Comparison of ENCODE assay signal across 13 cellular contexts in the genomic region with DNA sequence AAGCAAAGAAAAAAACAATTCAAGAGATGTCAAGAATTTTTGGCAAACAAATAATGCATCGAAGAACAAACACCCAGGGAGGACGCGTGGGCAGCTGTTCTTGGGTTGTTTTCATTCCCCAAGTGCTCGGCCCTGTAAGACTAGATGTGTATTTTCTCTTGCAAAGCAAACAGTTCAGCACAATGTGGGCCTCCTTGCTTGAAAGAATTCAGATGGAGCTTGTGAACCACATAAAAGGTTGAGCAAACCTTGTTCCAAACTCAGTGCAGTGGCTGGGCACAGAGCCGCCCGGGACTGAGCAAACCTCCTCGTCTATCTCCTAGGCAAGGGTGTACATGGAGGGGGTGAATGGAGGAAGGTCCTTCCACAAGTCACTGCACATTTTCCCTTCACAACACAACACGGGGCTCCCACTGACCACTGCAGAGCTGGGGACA.
DNase-seq lines count a peak whose midpoint lies in the region; ATAC-seq and TF ChIP-seq lines count a peak whose summit lies in the region.
"Had no signal": no experiment of that assay in that cellular context is flagged by ENCODE, and none has a peak within 500 bp of the region (broad histone marks: within the 10 kb centered on the region; RNA-seq: fewer than 3 reads in every experiment).

No MANE protein-coding gene starts in this region.

- no peaks in the 10 kb centered on the region for H3K36me3 ChIP-seq in ovary

- no peak for TF ChIP-seq EP300 in ovary (IDR thresholded peaks at IDR 0.05)

- TF ChIP-seq POLR2A in ovary (IDR thresholded peaks at IDR 0.05) = no peak

- peak overlapping the region; percentile 37 to 79 for H3K27ac ChIP-seq in ovary

- H3K4me1 ChIP-seq in ovary (ENCODE audit: insufficient read depth) = peaks cover 34% of the 10 kb centered on the region

- DNase-seq in AG08395 (ENCODE audit: low spot score) (peak; percentile 19), NCI-H510A treated with DMSO at 0.1 percent for 48 hours (lab: John Stamatoyannopoulos, UW) (peak; percentile 31), fibroblast of villous mesenchyme (ENCODE audit: low read depth) (peak; percentile 87), ovary (peak; percentile 63 to 84 (median 73))
- DNase-seq in activated CD4-positive, CD25-positive, alpha-beta regulatory T cell treated with anti-CD3 and anti-CD28 coated beads, Interleukin-2, amount 50 U/mL, for 72 hours = no peak
- DNase-seq: activated B cell treated with CpG ODN at 0.5 μM for 24 hours; AML-193; Karpas-422; NCI-H446 treated with DMSO at 0.1 percent for 48 hours; stimulated activated naive CD4-positive, alpha-beta T cell had no signal

- ATAC-seq in HG03565 (IDR thresholded peaks at IDR 0.05; ENCODE audit: unreplicated experiment) (no peak), HG02840 (IDR thresholded peaks at IDR 0.05; ENCODE audit: low FRiP score, unreplicated experiment) (no peak), GM21723 (IDR thresholded peaks at IDR 0.05; ENCODE audit: unreplicated experiment) (no peak)

- intact Hi-C loops in ovary (cut with DNase I) = loop anchor here in 1 of 4 donors (10.0 kb wide), 1 partner anchor 47 kb away; no protein-coding TSS in a partner anchor

- H3K9me3 ChIP-seq in ovary = no peaks in the 10 kb centered on the region

- WGBS in ovary, 3 donors = 8 to 12% (median 12%) methylated on average over 8 of the region's 8 CpGs

- no peak overlapping the region for H3K4me3 ChIP-seq in fibroblast of villous mesenchyme (ENCODE audit: low read depth, low read length)
- H3K4me3 ChIP-seq in ovary = no peak overlapping the region

- TF ChIP-seq CTCF in fibroblast of villous mesenchyme (IDR thresholded peaks at IDR 0.05; ENCODE audit: insufficient read depth, low read depth, low read length) (no peak), ovary (IDR thresholded peaks at IDR 0.05) (no peak)

- H3K27me3 ChIP-seq in ovary = no peaks in the 10 kb centered on the region
